In the genomic region with DNA sequence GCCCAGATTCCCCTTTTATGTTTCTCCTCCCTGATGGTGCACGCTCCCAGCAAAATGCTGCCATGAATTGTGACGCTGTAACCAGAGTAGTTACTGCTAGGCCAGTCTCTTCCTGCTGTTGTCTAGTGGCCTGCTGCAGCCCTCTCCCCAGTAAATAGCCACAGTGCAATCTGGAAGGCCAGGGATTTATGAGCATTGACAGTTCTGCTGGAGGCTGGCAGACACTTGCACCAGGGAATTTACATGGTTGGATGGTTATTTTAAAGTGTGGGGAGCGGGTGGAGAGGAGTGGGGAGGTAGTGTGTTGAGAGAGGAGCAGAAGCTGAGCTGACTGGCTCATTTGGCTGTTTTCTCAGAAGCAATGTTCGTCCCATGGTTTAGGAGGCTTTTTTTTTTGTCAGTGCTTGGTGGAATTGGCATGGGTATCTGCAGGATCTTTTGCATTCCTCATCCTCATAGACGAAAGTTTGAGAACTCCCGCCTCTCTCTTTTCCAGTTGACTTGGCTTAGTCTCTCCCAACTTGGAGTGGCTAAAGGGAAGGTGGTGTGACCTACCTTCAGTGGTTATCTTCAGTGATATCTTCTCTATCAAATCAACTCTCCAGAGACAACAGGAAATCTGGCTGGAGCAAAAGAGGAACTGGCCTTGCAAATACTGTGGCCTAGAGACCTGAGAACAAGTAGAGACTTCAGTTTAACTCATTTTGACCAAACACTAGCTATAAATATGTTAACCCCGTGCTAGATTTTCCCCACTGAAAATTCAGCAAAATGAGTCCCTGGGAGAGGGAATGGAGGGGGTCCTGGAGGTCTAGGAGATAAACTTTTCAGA, we compare ENCODE assay signal across 10 cellular contexts.
DNase-seq lines count a peak whose midpoint lies in the region; ATAC-seq and TF ChIP-seq lines count a peak whose summit lies in the region.
"Had no signal": no experiment of that assay in that cellular context is flagged by ENCODE, and none has a peak within 500 bp of the region (broad histone marks: within the 10 kb centered on the region; RNA-seq: fewer than 3 reads in every experiment).

No MANE protein-coding gene starts in this region.

- ATAC-seq in HG02763 (IDR thresholded peaks at IDR 0.05; ENCODE audit: unreplicated experiment) = peak; percentile 48
- ATAC-seq in activated CD8-positive, alpha-beta T cell treated with anti-CD3 and anti-CD28 coated beads, Interleukin-2, amount 10 ng/mL, durations not matched to agents 7 days and 5 days = no peak
- ATAC-seq: activated CD4-positive, alpha-beta T cell treated with anti-CD3 and anti-CD28 coated beads for 36 hours had no signal

- no peak overlapping the region for H3K27ac Mint-ChIP-seq in activated CD8-positive, alpha-beta T cell treated with anti-CD3 and anti-CD28 coated beads, Interleukin-2, amount 10 ng/mL, durations not matched to agents 7 days and 5 days

- H3K9me3 Mint-ChIP-seq in activated CD8-positive, alpha-beta T cell treated with anti-CD3 and anti-CD28 coated beads, Interleukin-2, amount 10 ng/mL, durations not matched to agents 7 days and 5 days (ENCODE audit: insufficient read depth) = no peaks in the 10 kb centered on the region

- POLR2A ChIA-PET in activated CD8-positive, alpha-beta T cell treated with anti-CD3 and anti-CD28 coated beads, Interleukin-2, amount 10 ng/mL, durations not matched to agents 7 days and 5 days (lab: Charles Lee) = no interaction called here

- in situ Hi-C loops in GM13977 (cut with MboI; ENCODE audit: low pct_unique_long_range_greater_than_20kb, low sequenced_read_pairs, unreplicated experiment) = no loop called here

- no peak for TF ChIP-seq CTCF in GM13977 (IDR thresholded peaks at IDR 0.05; ENCODE audit: extremely low read depth, insufficient read depth, missing control alignments)

- no peak overlapping the region for H3K4me3 Mint-ChIP-seq in activated CD8-positive, alpha-beta T cell treated with anti-CD3 and anti-CD28 coated beads, Interleukin-2, amount 10 ng/mL, durations not matched to agents 7 days and 5 days
- H3K4me3 Mint-ChIP-seq: activated CD4-positive, alpha-beta T cell treated with anti-CD3 and anti-CD28 coated beads for 36 hours had no signal

- no peaks in the 10 kb centered on the region for H3K27me3 Mint-ChIP-seq in activated CD8-positive, alpha-beta T cell treated with anti-CD3 and anti-CD28 coated beads, Interleukin-2, amount 10 ng/mL, durations not matched to agents 7 days and 5 days (ENCODE audit: low read depth)
- H3K27me3 Mint-ChIP-seq: activated CD4-positive, alpha-beta T cell treated with anti-CD3 and anti-CD28 coated beads for 36 hours had no signal

- DNase-seq in GM13977 (ENCODE audit: low spot score) (peak; percentile 42), NCI-H187 (lab: John Stamatoyannopoulos, UW) (peak; percentile 28 to 76), left kidney (ENCODE audit: low read depth, low spot score) (peak; percentile 94), cerebellum (ENCODE audit: low spot score) (no peak), DMS79 (lab: John Stamatoyannopoulos, UW) (no peak)
- no peak for DNase-seq in stimulated activated CD4-positive, alpha-beta T cell treated with anti-CD3 and anti-CD28 coated beads, Interleukin-2, amount 100 ng/mL, for 48 hours
- no peak for DNase-seq in activated CD8-positive, alpha-beta T cell treated with anti-CD3 and anti-CD28 coated beads, Interleukin-2, amount 10 ng/mL, durations not matched to agents 7 days and 5 days
- DNase-seq: activated CD4-positive, alpha-beta T cell treated with anti-CD3 and anti-CD28 coated beads for 36 hours; HCEC 1CT had no signal

- H3K4me1 Mint-ChIP-seq in activated CD8-positive, alpha-beta T cell treated with anti-CD3 and anti-CD28 coated beads, Interleukin-2, amount 10 ng/mL, durations not matched to agents 7 days and 5 days (ENCODE audit: low read depth) = peaks cover 7% of the 10 kb centered on the region
- H3K4me1 Mint-ChIP-seq: activated CD4-positive, alpha-beta T cell treated with anti-CD3 and anti-CD28 coated beads for 36 hours had no signal

- CTCF ChIA-PET in activated CD8-positive, alpha-beta T cell treated with anti-CD3 and anti-CD28 coated beads, Interleukin-2, amount 10 ng/mL, durations not matched to agents 7 days and 5 days (lab: Charles Lee) = no interaction called here

- H3K36me3 Mint-ChIP-seq in activated CD8-positive, alpha-beta T cell treated with anti-CD3 and anti-CD28 coated beads, Interleukin-2, amount 10 ng/mL, durations not matched to agents 7 days and 5 days (ENCODE audit: low read depth) = peaks cover 9% of the 10 kb centered on the region

Comparison
In these comparisons a context has a peak if more than half of its experiments do, and no peak if none do; other contexts are left out.
1. DNase-seq: peak in GM13977 (single experiment), NCI-H187 (2 of 2) and left kidney (single experiment); none in stimulated activated CD4-positive, alpha-beta T cell treated with anti-CD3 and anti-CD28 coated beads, Interleukin-2, amount 100 ng/mL, for 48 hours (0 of 2), activated CD8-positive, alpha-beta T cell treated with anti-CD3 and anti-CD28 coated beads, Interleukin-2, amount 10 ng/mL, durations not matched to agents 7 days and 5 days (single experiment), cerebellum (single experiment) and DMS79 (single experiment).